29 cellular contexts compared by ENCODE assay signal in the genomic region with DNA sequence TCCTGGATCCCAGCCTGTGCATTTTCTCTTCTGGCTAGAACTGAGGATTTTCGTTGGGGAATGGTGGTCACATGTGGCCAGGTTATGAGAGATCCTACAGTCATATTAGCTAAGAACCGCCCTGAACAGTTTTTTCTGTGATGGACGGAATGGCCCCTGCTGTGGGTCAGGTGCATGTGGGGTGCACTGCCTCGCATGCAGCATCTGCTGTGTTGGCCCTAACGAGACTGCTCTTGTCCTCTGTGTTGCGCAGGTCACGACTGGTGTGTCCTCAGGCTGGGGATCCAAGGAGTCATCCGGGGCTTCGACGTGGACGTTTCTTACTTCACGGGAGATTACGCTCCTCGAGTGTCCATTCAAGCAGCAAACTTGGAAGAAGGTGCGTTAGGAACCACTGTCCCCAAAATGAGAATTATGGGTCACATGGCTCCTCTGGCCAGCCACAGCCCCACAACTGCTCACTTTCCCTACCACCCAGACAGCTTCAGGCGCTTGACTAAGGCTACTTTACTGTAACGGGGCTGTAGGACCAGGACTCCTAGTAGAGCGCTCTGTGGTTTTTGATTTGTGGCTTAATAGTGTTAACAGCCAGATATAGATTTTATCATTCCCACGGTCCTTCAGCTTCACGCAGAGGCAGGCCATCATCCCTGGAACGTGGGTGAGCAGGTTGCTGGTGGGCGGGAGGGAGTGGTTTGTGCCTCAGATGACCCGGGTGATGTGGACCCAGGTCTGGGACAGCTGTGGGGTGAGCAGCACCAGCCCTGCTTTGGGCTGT. TPM values are rescaled to one million over a fixed set of nuclear protein-coding genes. Genes with fewer than 3 reads are reported as not detected.
"Had no signal": no experiment of that assay in that cellular context is flagged by ENCODE, and none has a peak within 500 bp of the region (broad histone marks: within the 10 kb centered on the region; RNA-seq: fewer than 3 reads in every experiment).

No MANE protein-coding gene starts in this region.

- H3K27me3 ChIP-seq: dorsolateral prefrontal cortex, gastrocnemius medialis had no signal

- H3K4me3 ChIP-seq: coronary artery, dorsolateral prefrontal cortex, esophagus squamous epithelium, gastrocnemius medialis, heart right ventricle, left lung, lower lobe of right lung had no signal

- H3K9me3 Mint-ChIP-seq: mesothelial cell of epicardium had no signal

- H3K36me3 Mint-ChIP-seq: mesothelial cell of epicardium had no signal

- H3K4me1 ChIP-seq: esophagus squamous epithelium, gastrocnemius medialis, heart right ventricle, left lung, lower lobe of right lung had no signal

- DNase-seq: dermis blood vessel endothelial cell; dorsolateral prefrontal cortex; effector CD4-positive, alpha-beta T cell; effector memory CD4-positive, alpha-beta T cell; esophagus squamous epithelium; foreskin fibroblast; foreskin melanocyte; gastrocnemius medialis; glutamatergic neuron; head of caudate nucleus; heart right ventricle; hippocampal formation; left cardiac atrium; left lung; left ventricle myocardium superior; lower lobe of right lung; mesenchymal stem cell had no signal

- H3K4me3 Mint-ChIP-seq: mesothelial cell of epicardium had no signal

- H3K4me1 Mint-ChIP-seq: mesothelial cell of epicardium had no signal

- ATAC-seq: gastrocnemius medialis, heart right ventricle, left cardiac atrium, left lung, left ventricle myocardium superior, lower lobe of right lung had no signal

- H3K27ac Mint-ChIP-seq: mesothelial cell of epicardium had no signal

- H3K36me3 ChIP-seq: esophagus squamous epithelium, gastrocnemius medialis, heart right ventricle, left lung, lower lobe of right lung had no signal

- H3K9me3 ChIP-seq: esophagus squamous epithelium, gastrocnemius medialis, heart right ventricle, left lung, lower lobe of right lung had no signal

- FAIRE-seq: colon, endothelial cell of umbilical vein, islet of Langerhans, keratinocyte had no signal

- H3K27ac ChIP-seq: coronary artery, dorsolateral prefrontal cortex, esophagus squamous epithelium, gastrocnemius medialis, heart right ventricle, left lung, lower lobe of right lung had no signal

RNA-seq across cellular contexts. Expression of gene ALLC, which starts 21.8 kb away (rescaled TPM):
- total RNA-seq: dermis blood vessel endothelial cell, endothelial cell of umbilical vein, epithelial cell of proximal tubule, esophagus squamous epithelium, gastrocnemius medialis, glomerular endothelial cell, heart right ventricle, left lung, left ventricle myocardium superior, lower lobe of right lung, lung microvascular endothelial cell, mesenteric fat pad, mesothelial cell of epicardium, mononuclear cell had no signal
- polyA plus RNA-seq: endothelial cell of umbilical vein, keratinocyte had no signal

RNA-seq across cellular contexts. Expression of gene DCDC2C, which starts 23.6 kb away (rescaled TPM):
- total RNA-seq: endothelial cell of umbilical vein, epithelial cell of proximal tubule, esophagus squamous epithelium, gastrocnemius medialis, glomerular endothelial cell, kidney epithelial cell, left cardiac atrium, left lung, left ventricle myocardium superior, lower lobe of right lung, lung microvascular endothelial cell, mesenteric fat pad, mesothelial cell of epicardium, mononuclear cell had no signal
- polyA plus RNA-seq: endothelial cell of umbilical vein, heart right ventricle, keratinocyte had no signal
